Comparison of ENCODE assay signal across 10 cellular contexts in genomic region chr12:96343347-96343954, GRCh38. TPM values are rescaled to one million over a fixed set of nuclear protein-coding genes. Genes with fewer than 3 reads are reported as not detected.
DNase-seq lines count a peak whose midpoint lies in the region; ATAC-seq and TF ChIP-seq lines count a peak whose summit lies in the region.
"Had no signal": no experiment of that assay in that cellular context is flagged by ENCODE, and none has a peak within 500 bp of the region (broad histone marks: within the 10 kb centered on the region; RNA-seq: fewer than 3 reads in every experiment).

No MANE protein-coding gene starts in this region.

- H3K27me3 Mint-ChIP-seq in MCF 10A (ENCODE audit: insufficient read depth, unreplicated experiment) (no peaks in the 10 kb centered on the region), type B pancreatic cell (no peaks in the 10 kb centered on the region), neural progenitor cell (ENCODE audit: insufficient read depth, low read depth) (peaks cover 8% of the 10 kb centered on the region)
- H3K27me3 Mint-ChIP-seq in T-helper 2 cell treated with Interferon-gamma antibody and Interleukin-4, amounts not matched to agents 5 μg/mL and 100 μg/mL, for 36 hours (ENCODE audit: low read depth), result no peaks in the 10 kb centered on the region

- CTCF ChIA-PET in mammary epithelial cell (lab: Charles Lee; ENCODE audit: low non-redundant PET), result no interaction called here
- CTCF ChIA-PET in MCF 10A (lab: Yijun Ruan, JAX), result interaction anchor here (0.7 to 1.7 kb wide), 3 partner anchors 55 to 173 kb away, joined by 3 to 6 read pairs (median 4); no protein-coding TSS in a partner anchor

- H3K9me3 Mint-ChIP-seq in MCF 10A (ENCODE audit: unreplicated experiment), result peaks cover 12% of the 10 kb centered on the region
- H3K9me3 Mint-ChIP-seq in T-helper 2 cell treated with Interferon-gamma antibody and Interleukin-4, amounts not matched to agents 5 μg/mL and 100 μg/mL, for 36 hours, result peaks cover 26% of the 10 kb centered on the region
- H3K9me3 Mint-ChIP-seq in type B pancreatic cell, result peaks cover 14% of the 10 kb centered on the region
- peaks cover 60% of the 10 kb centered on the region for H3K9me3 Mint-ChIP-seq in neural progenitor cell

- no peak overlapping the region for H3K4me3 Mint-ChIP-seq in MCF 10A (ENCODE audit: unreplicated experiment)
- peak overlapping the region; percentile 29 for H3K4me3 Mint-ChIP-seq in T-helper 2 cell treated with Interferon-gamma antibody and Interleukin-4, amounts not matched to agents 5 μg/mL and 100 μg/mL, for 36 hours
- H3K4me3 Mint-ChIP-seq in type B pancreatic cell, result no peak overlapping the region
- H3K4me3 Mint-ChIP-seq in neural progenitor cell, result no peak overlapping the region

- POLR2A ChIA-PET in MCF 10A (lab: Yijun Ruan, JAX), result no interaction called here

- TF ChIP-seq CTCF in mammary epithelial cell (conservative IDR thresholded peaks at IDR 0.05 in 1 of 2, IDR thresholded peaks at IDR 0.05 in 1 of 2; ENCODE audit: extremely low read depth in 1 of 2, insufficient read depth in 1 of 2, low read depth in 1 of 2, low read length in 2 of 2), result no peak
- TF ChIP-seq CTCF in MCF 10A (IDR thresholded peaks at IDR 0.05; ENCODE audit: unreplicated experiment), result no peak
- TF ChIP-seq CTCF in type B pancreatic cell (conservative IDR thresholded peaks at IDR 0.05), result no peak
- no peak for TF ChIP-seq CTCF in neural progenitor cell (IDR thresholded peaks at IDR 0.05)

- no peaks in the 10 kb centered on the region for H3K4me1 ChIP-seq in mammary epithelial cell (ENCODE audit: insufficient read depth, low read length)
- H3K4me1 ChIP-seq in neural progenitor cell, result peaks cover 11% of the 10 kb centered on the region

- in situ Hi-C loops in mammary epithelial cell (cut with MboI; ENCODE audit: low sequenced_read_pairs in 2 of 2), result no loop called here

- 100% methylated on average over 3 of the region's 3 CpGs for WGBS in mammary epithelial cell (ENCODE audit: low coverage, missing lambda C conversion rate)

- H3K27me3 ChIP-seq in mammary epithelial cell (ENCODE audit: insufficient read depth, low read length), result no peaks in the 10 kb centered on the region
- H3K27me3 ChIP-seq in neural progenitor cell, result no peaks in the 10 kb centered on the region

- BruUV-seq in mammary epithelial cell (replicated peaks; lab: Mats Ljungman, UMichigan) (no TSS peak), MCF 10A (replicated peaks; lab: Mats Ljungman, UMichigan) (no TSS peak)

- no peaks in the 10 kb centered on the region for H3F3A ChIP-seq in neural progenitor cell (ENCODE audit: low read depth)

- no peak overlapping the region for H3K9ac ChIP-seq in mammary epithelial cell (ENCODE audit: insufficient read depth, low read length)
- no peak overlapping the region for H3K9ac ChIP-seq in neural progenitor cell

- intact Hi-C loops in mammary epithelial cell (cut with micrococcal nuclease), result no loop called here
- intact Hi-C loops in MCF 10A (cut with micrococcal nuclease), result no loop called here

- peaks cover 26% of the 10 kb centered on the region for H3K36me3 Mint-ChIP-seq in MCF 10A (ENCODE audit: insufficient read depth, unreplicated experiment)
- H3K36me3 Mint-ChIP-seq in T-helper 2 cell treated with Interferon-gamma antibody and Interleukin-4, amounts not matched to agents 5 μg/mL and 100 μg/mL, for 36 hours (ENCODE audit: low read depth), result peaks cover 45% of the 10 kb centered on the region
- peaks cover 21% of the 10 kb centered on the region for H3K36me3 Mint-ChIP-seq in type B pancreatic cell
- H3K36me3 Mint-ChIP-seq in neural progenitor cell, result peaks cover 49% of the 10 kb centered on the region

- H3K27ac Mint-ChIP-seq in MCF 10A (ENCODE audit: low read depth, unreplicated experiment), result no peak overlapping the region
- peak overlapping the region; percentile 41 for H3K27ac Mint-ChIP-seq in T-helper 2 cell treated with Interferon-gamma antibody and Interleukin-4, amounts not matched to agents 5 μg/mL and 100 μg/mL, for 36 hours
- H3K27ac Mint-ChIP-seq in type B pancreatic cell, result no peak overlapping the region
- H3K27ac Mint-ChIP-seq in neural progenitor cell, result no peak overlapping the region

- no peak overlapping the region for H3K4me3 ChIP-seq in mammary epithelial cell (replicated peaks in 1 of 3; ENCODE audit: insufficient read depth in 1 of 3, low read depth in 2 of 3, low read length in 3 of 3)
- no peak overlapping the region for H3K4me3 ChIP-seq in neural progenitor cell

- H3K36me3 ChIP-seq in mammary epithelial cell (ENCODE audit: insufficient read depth, low read length), result no peaks in the 10 kb centered on the region
- peaks cover 10% of the 10 kb centered on the region for H3K36me3 ChIP-seq in neural progenitor cell

- ATAC-seq in HG02885 (IDR thresholded peaks at IDR 0.05; ENCODE audit: poor library complexity, unreplicated experiment), result peak; percentile 95
- ATAC-seq: HepG2 had no signal

- H4K20me1 ChIP-seq in mammary epithelial cell (ENCODE audit: insufficient read depth, low read length), result peaks cover 1% of the 10 kb centered on the region
- no peaks in the 10 kb centered on the region for H4K20me1 ChIP-seq in neural progenitor cell (ENCODE audit: low read depth)

- dilution Hi-C loops in mammary epithelial cell (cut with HindIII; ENCODE audit: low sequenced_read_pairs), result no loop called here

- DNase-seq in mammary epithelial cell (peak; percentile 31), MCF 10A (ENCODE audit: unreplicated experiment) (no peak), NCI-H2227 (lab: John Stamatoyannopoulos, UW; ENCODE audit: unreplicated experiment) (no peak), type B pancreatic cell (ENCODE audit: extremely low spot score, unreplicated experiment) (no peak), neural progenitor cell (ENCODE audit: low spot score) (no peak)
- peak; percentile 33 for DNase-seq in T-helper 2 cell treated with Interferon-gamma antibody and Interleukin-4, amounts not matched to agents 5 μg/mL and 100 μg/mL, for 36 hours (ENCODE audit: low spot score)
- no peak for DNase-seq in effector CD8-positive, alpha-beta T cell (lab: John Stamatoyannopoulos, UW)
- DNase-seq: COR-L47 had no signal

- H2AFZ ChIP-seq in mammary epithelial cell (ENCODE audit: low read depth, low read length) (no peak overlapping the region), neural progenitor cell (replicated peaks) (no peak overlapping the region)

- H3K9me3 ChIP-seq in mammary epithelial cell (replicated peaks; ENCODE audit: insufficient read depth, low read length) (peaks cover 3% of the 10 kb centered on the region), neural progenitor cell (ENCODE audit: low read depth) (peaks cover 14% of the 10 kb centered on the region)

- H3K4me1 Mint-ChIP-seq in MCF 10A (ENCODE audit: insufficient read depth, unreplicated experiment) (peaks cover 15% of the 10 kb centered on the region), type B pancreatic cell (ENCODE audit: unreplicated experiment) (no peaks in the 10 kb centered on the region), neural progenitor cell (no peaks in the 10 kb centered on the region)
- H3K4me1 Mint-ChIP-seq in T-helper 2 cell treated with Interferon-gamma antibody and Interleukin-4, amounts not matched to agents 5 μg/mL and 100 μg/mL, for 36 hours (ENCODE audit: low read depth), result peaks cover 39% of the 10 kb centered on the region

- no peak overlapping the region for H3K27ac ChIP-seq in mammary epithelial cell (ENCODE audit: insufficient read depth, low read depth, low read length)
- no peak overlapping the region for H3K27ac ChIP-seq in neural progenitor cell

- H3K4me2 ChIP-seq in mammary epithelial cell (ENCODE audit: insufficient read depth, low read depth, low read length) (no peak overlapping the region), neural progenitor cell (no peak overlapping the region)

- H3K79me2 ChIP-seq in mammary epithelial cell (ENCODE audit: insufficient read depth, low read length) (peaks cover 91% of the 10 kb centered on the region), neural progenitor cell (ENCODE audit: low read depth) (peaks cover 99% of the 10 kb centered on the region)

RNA-seq across cellular contexts. Expression of gene CDK17, which starts 56.8 kb away (rescaled TPM):
- total RNA-seq in mammary epithelial cell (10 to 100 TPM; 42.5 to 64.2 TPM), MCF 10A (2022) (49.8 and 50.9 TPM in 2 replicates), type B pancreatic cell (ENCODE audit: low replicate concordance) (16.8 and 25.2 TPM in 2 replicates), neural progenitor cell (ENCODE audit: low replicate concordance) (57.0 and 61.2 TPM in 2 replicates)
- polyA plus RNA-seq in mammary epithelial cell, result 10.7 TPM
- polyA minus RNA-seq in mammary epithelial cell, result 112 TPM

Comparison
In these comparisons a context has a peak if more than half of its experiments do, and no peak if none do; other contexts are left out.
1. DNase-seq: peak in mammary epithelial cell (single experiment) and T-helper 2 cell treated with Interferon-gamma antibody and Interleukin-4, amounts not matched to agents 5 μg/mL and 100 μg/mL, for 36 hours (single experiment); none in MCF 10A (single experiment), NCI-H2227 (single experiment), type B pancreatic cell (single experiment), neural progenitor cell (single experiment) and effector CD8-positive, alpha-beta T cell (single experiment).